Comparison of ENCODE assay signal across 32 cellular contexts in genomic region chr6:118100763-118101162, GRCh38.
DNase-seq lines count a peak whose midpoint lies in the region; ATAC-seq, FAIRE-seq and TF ChIP-seq lines count a peak whose summit lies in the region.
"Had no signal": no experiment of that assay in that cellular context is flagged by ENCODE, and none has a peak within 500 bp of the region (broad histone marks: within the 10 kb centered on the region; RNA-seq: fewer than 3 reads in every experiment).

No MANE protein-coding gene starts in this region.

- FAIRE-seq in H1 (lab: Jason Lieb, UNC), result no peak
- FAIRE-seq: A549, GM19239, K562, small intestine had no signal

- DNase-seq in EH (ENCODE audit: low read depth) (peak; percentile 1), RPMI7951 (ENCODE audit: low read depth) (peak; percentile 8), H1 (ENCODE audit: low read depth in 1 of 2, low spot score in 2 of 2) (no peak), neural progenitor cell (ENCODE audit: low spot score) (no peak), T-helper 2 cell (no peak), DMS53 (lab: John Stamatoyannopoulos, UW) (no peak), GM10266 (ENCODE audit: extremely low spot score) (no peak)
- DNase-seq: activated CD4-positive, CD25-positive, alpha-beta regulatory T cell treated with anti-CD3 and anti-CD28 coated beads, Interleukin-2, amount 50 U/mL, for 72 hours; activated CD8-positive, alpha-beta T cell treated with anti-CD3 and anti-CD28 coated beads for 36 hours; activated effector memory CD4-positive, alpha-beta T cell treated with Interleukin-2 at 50 U/mL for 16 hours; activated naive CD8-positive, alpha-beta T cell treated with anti-CD3 and anti-CD28 coated beads for 36 hours; effector CD4-positive, alpha-beta T cell; foreskin keratinocyte; HFFc6; hypothalamus; islet precursor cell; lower lobe of right lung; NCI-H1436; NCI-H2107; NCI-H446 treated with DMSO at 0.1 percent for 48 hours; OCI-M1; SHP77; small intestine; substantia nigra; upper lobe of left lung had no signal

- no peak overlapping the region for H2BK5ac ChIP-seq in H1 (ENCODE audit: low read depth, low read length)

- no peak overlapping the region for H3K18ac ChIP-seq in H1 (ENCODE audit: extremely low read depth, low read length)

- H3K9ac ChIP-seq in H1 (replicated peaks in 1 of 4; ENCODE audit: extremely low read depth in 1 of 4, low read depth in 3 of 4, low read length in 3 of 4) (no peak overlapping the region), neural progenitor cell (no peak overlapping the region)

- H3K14ac ChIP-seq in H1 (ENCODE audit: insufficient read length), result no peak overlapping the region

- 75% methylated on average over 1 of the region's 1 CpG; no CpG with 5 or more reads in 1 of the 2 experiments for WGBS in H1 (ENCODE audit: extremely low coverage in 1 of 2, insufficient coverage in 1 of 2, insufficient read length in 1 of 2, insufficient replicate concordance in 2 of 2, low coverage in 1 of 2, low lambda C conversion rate in 2 of 2, missing lambda C conversion rate in 1 of 2), 2 experiments

- H3K27me3 ChIP-seq in H1 (replicated peaks in 1 of 4; ENCODE audit: control insufficient read depth in 3 of 4, extremely low read depth in 1 of 4, insufficient read depth in 3 of 4, low read length in 3 of 4) (no peaks in the 10 kb centered on the region), neural progenitor cell (no peaks in the 10 kb centered on the region)
- H3K27me3 ChIP-seq: ascending aorta, foreskin keratinocyte, upper lobe of left lung had no signal

- TF ChIP-seq CTCF in H1 (IDR thresholded peaks at IDR 0.05; ENCODE audit: control extremely low read depth in 1 of 3, insufficient read depth in 1 of 3, low read depth in 1 of 3, low read length in 3 of 3), result no peak
- no peak for TF ChIP-seq CTCF in neural progenitor cell (IDR thresholded peaks at IDR 0.05)
- TF ChIP-seq CTCF in GM10266 (IDR thresholded peaks at IDR 0.05; ENCODE audit: control insufficient read depth, insufficient read depth, low read depth, missing control alignments), result no peak

- no peaks in the 10 kb centered on the region for H3K4me1 ChIP-seq in H1 (replicated peaks in 1 of 4; ENCODE audit: control insufficient read depth in 3 of 4, insufficient read depth in 4 of 4, low read length in 3 of 4)
- H3K4me1 ChIP-seq in neural progenitor cell, result peaks cover 6% of the 10 kb centered on the region
- H3K4me1 ChIP-seq: A549, ascending aorta, foreskin keratinocyte, lower lobe of right lung, upper lobe of left lung had no signal

- no peak for TF ChIP-seq EP300 in H1 (IDR thresholded peaks at IDR 0.05; ENCODE audit: borderline replicate concordance in 1 of 2, low read depth in 2 of 2, low read length in 2 of 2)

- no peak overlapping the region for H3K4me3 Mint-ChIP-seq in neural progenitor cell
- H3K4me3 Mint-ChIP-seq: activated CD8-positive, alpha-beta T cell treated with anti-CD3 and anti-CD28 coated beads for 36 hours; activated naive CD8-positive, alpha-beta T cell treated with anti-CD3 and anti-CD28 coated beads for 36 hours; B cell; HFFc6; stimulated activated effector memory CD8-positive, alpha-beta T cell treated with anti-CD3 and anti-CD28 coated beads, Interleukin-12 subunit alpha, Interleukin-12 subunit beta, amount 100 ng/mL, for 72 hours had no signal

- H4K91ac ChIP-seq in H1 (replicated peaks; ENCODE audit: insufficient read length, low read length), result no peak overlapping the region

- ATAC-seq in GM19467 (IDR thresholded peaks at IDR 0.05; ENCODE audit: unreplicated experiment), result no peak
- ATAC-seq: A549; activated CD8-positive, alpha-beta T cell treated with anti-CD3 and anti-CD28 coated beads for 36 hours; foreskin keratinocyte; K562; lower lobe of right lung; stimulated activated effector memory CD8-positive, alpha-beta T cell treated with anti-CD3 and anti-CD28 coated beads, Interleukin-12 subunit alpha, Interleukin-12 subunit beta, amount 100 ng/mL, for 72 hours had no signal

- no peak overlapping the region for H4K8ac ChIP-seq in H1 (ENCODE audit: extremely low read depth, insufficient read depth, low read length)

- no peaks in the 10 kb centered on the region for H3K79me1 ChIP-seq in H1 (ENCODE audit: low read depth, low read length)

- no peak overlapping the region for H2BK120ac ChIP-seq in H1 (replicated peaks; ENCODE audit: low read depth, low read length)

- TF ChIP-seq RAD21 in H1 (IDR thresholded peaks at IDR 0.05 in 1 of 2, conservative IDR thresholded peaks at IDR 0.05 in 1 of 2; ENCODE audit: low read depth in 2 of 2, low read length in 2 of 2), result no peak

- H3K36me3 Mint-ChIP-seq in neural progenitor cell, result peaks cover 15% of the 10 kb centered on the region
- H3K36me3 Mint-ChIP-seq: activated naive CD8-positive, alpha-beta T cell treated with anti-CD3 and anti-CD28 coated beads for 36 hours; stimulated activated effector memory CD8-positive, alpha-beta T cell treated with anti-CD3 and anti-CD28 coated beads, Interleukin-12 subunit alpha, Interleukin-12 subunit beta, amount 100 ng/mL, for 72 hours had no signal

- H3K27me3 Mint-ChIP-seq in neural progenitor cell (ENCODE audit: insufficient read depth, low read depth), result no peaks in the 10 kb centered on the region
- H3K27me3 Mint-ChIP-seq: activated CD8-positive, alpha-beta T cell treated with anti-CD3 and anti-CD28 coated beads for 36 hours; activated naive CD8-positive, alpha-beta T cell treated with anti-CD3 and anti-CD28 coated beads for 36 hours; B cell had no signal

- no peaks in the 10 kb centered on the region for H4K20me1 ChIP-seq in H1 (replicated peaks in 1 of 2; ENCODE audit: control insufficient read depth in 1 of 2, insufficient read depth in 2 of 2, low read length in 2 of 2)
- no peaks in the 10 kb centered on the region for H4K20me1 ChIP-seq in neural progenitor cell (ENCODE audit: low read depth)

- no peak overlapping the region for H2BK20ac ChIP-seq in H1 (ENCODE audit: low read length)

- peaks cover 11 to 12% of the 10 kb centered on the region in 2 experiments for H3K9me3 ChIP-seq in H1 (ENCODE audit: insufficient read depth in 2 of 2, low read depth in 1 of 2, low read length in 1 of 2)
- no peaks in the 10 kb centered on the region for H3K9me3 ChIP-seq in neural progenitor cell (ENCODE audit: low read depth)
- H3K9me3 ChIP-seq: A549, ascending aorta, lower lobe of right lung had no signal

- H3K23me2 ChIP-seq in H1 (ENCODE audit: low read depth, low read length), result no peaks in the 10 kb centered on the region

- H3K4me3 ChIP-seq in H1 (ENCODE audit: extremely low read depth in 1 of 4, insufficient read depth in 2 of 4, low read depth in 3 of 4, low read length in 4 of 4) (0 out of 8 replicates have a peak overlapping the region, but pooled peaks of 1 of the 4 experiments have one; percentile 6), neural progenitor cell (no peak overlapping the region)
- H3K4me3 ChIP-seq: A549, ascending aorta, K562, lower lobe of right lung, upper lobe of left lung had no signal

- peaks cover 8% of the 10 kb centered on the region for H3K9me3 Mint-ChIP-seq in neural progenitor cell
- H3K9me3 Mint-ChIP-seq: activated naive CD8-positive, alpha-beta T cell treated with anti-CD3 and anti-CD28 coated beads for 36 hours; stimulated activated effector memory CD8-positive, alpha-beta T cell treated with anti-CD3 and anti-CD28 coated beads, Interleukin-12 subunit alpha, Interleukin-12 subunit beta, amount 100 ng/mL, for 72 hours had no signal

- H2BK12ac ChIP-seq in H1 (ENCODE audit: low read depth, low read length), result no peak overlapping the region

- H3K23ac ChIP-seq in H1 (ENCODE audit: insufficient read length), result no peak overlapping the region

- no peaks in the 10 kb centered on the region for H3F3A ChIP-seq in neural progenitor cell (ENCODE audit: low read depth)

- no peak overlapping the region for H4K5ac ChIP-seq in H1 (ENCODE audit: insufficient read length, low read depth, low read length)

- no peak overlapping the region for H2BK15ac ChIP-seq in H1 (ENCODE audit: low read length)

- CTCF ChIA-PET in H1 (lab: Charles Lee; ENCODE audit: partially characterized antibody), result interaction anchor here (0.9 to 2.0 kb wide), 2 partner anchors 19 to 143 kb away, joined by 3 to 17 read pairs; no protein-coding TSS in a partner anchor

- H2AK5ac ChIP-seq in H1 (ENCODE audit: low read depth, low read length), result 0 out of 2 replicates have a peak overlapping the region, but pooled peaks have one; percentile 33

- H3K79me2 ChIP-seq in H1 (ENCODE audit: control insufficient read depth in 1 of 2, insufficient read depth in 2 of 2, low read length in 2 of 2), result no peaks in the 10 kb centered on the region
- no peaks in the 10 kb centered on the region for H3K79me2 ChIP-seq in neural progenitor cell (ENCODE audit: low read depth)

- H3K27ac ChIP-seq in H1 (ENCODE audit: low read depth, low read length) (no peak overlapping the region), neural progenitor cell (no peak overlapping the region)
- H3K27ac ChIP-seq: A549, ascending aorta, foreskin keratinocyte, lower lobe of right lung, upper lobe of left lung had no signal

- POLR2A ChIA-PET in H1 (lab: Charles Lee; ENCODE audit: partially characterized antibody), result no interaction called here

- H2AFZ ChIP-seq in H1 (ENCODE audit: low read length), result no peak overlapping the region
- H2AFZ ChIP-seq in neural progenitor cell (replicated peaks), result no peak overlapping the region

- H3K4me1 Mint-ChIP-seq in neural progenitor cell, result peaks cover 11% of the 10 kb centered on the region
- H3K4me1 Mint-ChIP-seq: activated naive CD8-positive, alpha-beta T cell treated with anti-CD3 and anti-CD28 coated beads for 36 hours; B cell; stimulated activated effector memory CD8-positive, alpha-beta T cell treated with anti-CD3 and anti-CD28 coated beads, Interleukin-12 subunit alpha, Interleukin-12 subunit beta, amount 100 ng/mL, for 72 hours had no signal

- H3K4ac ChIP-seq in H1 (replicated peaks; ENCODE audit: insufficient read length, low read depth, low read length), result no peak overlapping the region

- H3K4me2 ChIP-seq in H1 (ENCODE audit: insufficient read depth in 1 of 2, low read depth in 2 of 2, low read length in 2 of 2) (no peak overlapping the region), neural progenitor cell (no peak overlapping the region)
- H3K4me2 ChIP-seq: A549 had no signal

- no peak overlapping the region for H3K56ac ChIP-seq in H1 (replicated peaks; ENCODE audit: insufficient read length, low read depth, low read length)

- H3K27ac Mint-ChIP-seq in neural progenitor cell, result peak overlapping the region; percentile 70
- H3K27ac Mint-ChIP-seq: activated CD8-positive, alpha-beta T cell treated with anti-CD3 and anti-CD28 coated beads for 36 hours; activated naive CD8-positive, alpha-beta T cell treated with anti-CD3 and anti-CD28 coated beads for 36 hours; B cell; HFFc6; stimulated activated effector memory CD8-positive, alpha-beta T cell treated with anti-CD3 and anti-CD28 coated beads, Interleukin-12 subunit alpha, Interleukin-12 subunit beta, amount 100 ng/mL, for 72 hours had no signal

- peaks cover 0 to 11% (median 0%) of the 10 kb centered on the region in 4 experiments; a peak in 1 of 8 replicates for H3K36me3 ChIP-seq in H1 (ENCODE audit: control insufficient read depth in 2 of 4, insufficient read depth in 4 of 4, low read length in 3 of 4)
- H3K36me3 ChIP-seq in neural progenitor cell, result no peaks in the 10 kb centered on the region
- H3K36me3 ChIP-seq: ascending aorta, lower lobe of right lung, upper lobe of left lung had no signal

- TF ChIP-seq POLR2A in H1 (IDR thresholded peaks at IDR 0.05; ENCODE audit: control extremely low read depth in 1 of 2, low read depth in 2 of 2, low read length in 2 of 2), result no peak

Comparison
In these comparisons a context has a peak if more than half of its experiments do, and no peak if none do; other contexts are left out.
1. DNase-seq: peak in EH (single experiment) and RPMI7951 (single experiment); none in H1 (0 of 2), neural progenitor cell (single experiment), T-helper 2 cell (0 of 5), DMS53 (single experiment) and GM10266 (single experiment).